23 cellular contexts compared by ENCODE assay signal in the genomic region with DNA sequence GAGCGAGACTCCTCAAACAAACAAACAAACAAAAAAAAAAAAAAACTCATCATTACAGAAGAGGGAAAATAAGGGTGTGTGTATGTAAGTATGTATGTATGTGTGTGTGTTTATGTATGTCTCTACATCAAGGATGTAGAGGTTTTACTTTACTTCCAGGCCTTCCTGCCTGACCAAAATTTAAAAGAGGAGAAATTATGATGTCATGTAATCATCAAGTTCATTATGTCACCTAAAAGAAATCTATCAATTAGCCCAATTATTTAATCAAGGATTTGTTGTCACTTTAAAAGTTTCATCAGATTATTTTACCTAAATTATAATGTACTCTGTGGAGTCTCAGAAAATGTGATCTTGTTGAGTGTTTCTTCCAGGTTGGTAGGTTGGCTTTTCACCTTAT. TPM values are rescaled to one million over a fixed set of nuclear protein-coding genes. Genes with fewer than 3 reads are reported as not detected.
"Had no signal": no experiment of that assay in that cellular context is flagged by ENCODE, and none has a peak within 500 bp of the region (broad histone marks: within the 10 kb centered on the region; RNA-seq: fewer than 3 reads in every experiment).

No MANE protein-coding gene starts in this region.

- H3K27ac ChIP-seq: dorsolateral prefrontal cortex, gastroesophageal sphincter, neural progenitor cell, parathyroid adenoma, stomach, tibial nerve had no signal

- ATAC-seq: gastroesophageal sphincter; naive thymus-derived CD4-positive, alpha-beta T cell; stimulated activated effector memory CD8-positive, alpha-beta T cell treated with anti-CD3 and anti-CD28 coated beads, Interleukin-12 subunit alpha, Interleukin-12 subunit beta, amount 100 ng/mL, for 72 hours had no signal

- H3K9ac ChIP-seq: neural progenitor cell, parathyroid adenoma had no signal

- DNase-seq: central memory CD4-positive, alpha-beta T cell; dorsolateral prefrontal cortex; effector CD4-positive, alpha-beta T cell; foreskin fibroblast; hypothalamus; immature natural killer cell; islet precursor cell; kidney glomerular epithelial cell; mesenchymal stem cell; midbrain; naive thymus-derived CD4-positive, alpha-beta T cell; small intestine; stimulated activated CD4-positive, alpha-beta T cell treated with anti-CD3 and anti-CD28 coated beads, Interleukin-2, amount 100 ng/mL, for 24 hours; stimulated activated CD4-positive, alpha-beta T cell treated with anti-CD3 and anti-CD28 coated beads, Interleukin-4, amount 100 ng/mL, for 24 hours; stimulated activated naive CD4-positive, alpha-beta T cell treated with Interleukin-2 at 50 U/mL for 16 hours; stomach; upper lobe of left lung had no signal

- H3K4me3 ChIP-seq: dorsolateral prefrontal cortex, gastroesophageal sphincter, neural progenitor cell, stomach, tibial nerve, upper lobe of left lung had no signal

- H3K4me2 ChIP-seq: neural progenitor cell had no signal

- H3K4me1 ChIP-seq: neural progenitor cell, parathyroid adenoma had no signal

- H3K79me2 ChIP-seq: parathyroid adenoma had no signal

- H3K36me3 ChIP-seq: gastroesophageal sphincter, neural progenitor cell, stomach, tibial nerve, upper lobe of left lung had no signal

- H2AFZ ChIP-seq: neural progenitor cell, parathyroid adenoma had no signal

- H3K9me3 ChIP-seq: gastroesophageal sphincter, stomach, tibial nerve, upper lobe of left lung had no signal

- H3K27me3 ChIP-seq: dorsolateral prefrontal cortex, gastroesophageal sphincter, neural progenitor cell, stomach, tibial nerve, upper lobe of left lung had no signal

RNA-seq across cellular contexts. Expression of a gene that starts 21.6 kb away (rescaled TPM):
- total RNA-seq: osteoblast had no signal
- polyA plus RNA-seq: naive thymus-derived CD4-positive, alpha-beta T cell had no signal
